ENCODE assay signal across 38 cellular contexts in genomic region chr17:7361906-7362305, GRCh38. TPM values are rescaled to one million over a fixed set of nuclear protein-coding genes. Genes with fewer than 3 reads are reported as not detected.
"Had no signal": no experiment of that assay in that cellular context is flagged by ENCODE, and none has a peak within 500 bp of the region (broad histone marks: within the 10 kb centered on the region; RNA-seq: fewer than 3 reads in every experiment).

No MANE protein-coding gene starts in this region.

- ATAC-seq: activated naive CD8-positive, alpha-beta T cell treated with anti-CD3 and anti-CD28 coated beads, Interleukin-2, amount 50 U/mL, for 24 hours; activated T-cell treated with anti-CD3 and anti-CD28 coated beads, Interleukin-2, amount 50 U/mL, for 4 hours; PC-3; Right ventricle myocardium inferior had no signal

- DNase-seq: activated B cell treated with CpG ODN at 0.5 μM for 24 hours; activated CD4-positive, alpha-beta memory T cell treated with anti-CD3 and anti-CD28 coated beads for 36 hours; activated CD4-positive, alpha-beta T cell treated with anti-CD3 and anti-CD28 coated beads for 4 hours; activated CD4-positive, alpha-beta T cell treated with anti-CD3 and anti-CD28 coated beads, Interleukin-2, amount 50 U/mL, for 1 hour; activated CD4-positive, CD25-positive, alpha-beta regulatory T cell treated with anti-CD3 and anti-CD28 coated beads, Interleukin-2, amount 50 U/mL, for 72 hours; activated CD8-positive, alpha-beta memory T cell treated with anti-CD3 and anti-CD28 coated beads, Interleukin-2, amount 50 U/mL, for 4 hours; activated effector memory CD4-positive, alpha-beta T cell treated with Interleukin-2 at 50 U/mL for 16 hours; activated naive CD4-positive, alpha-beta T cell treated with anti-CD3 and anti-CD28 coated beads, Interleukin-2, amount 10 ng/mL, durations not matched to agents 7 days and 5 days; activated naive CD8-positive, alpha-beta T cell treated with anti-CD3 and anti-CD28 coated beads, Interleukin-2, amount 50 U/mL, for 24 hours; activated T-cell treated with anti-CD3 and anti-CD28 coated beads for 4 hours; activated T-cell treated with anti-CD3 and anti-CD28 coated beads, Interleukin-2, amount 50 U/mL, for 4 hours; anterior cingulate cortex; brain microvascular endothelial cell; MM.1S; MV-4-11; NCI-H1092; NCI-H1436 treated with DMSO at 0.1 percent for 48 hours; NCI-H1694 treated with DMSO at 0.1 percent for 48 hours; NCI-H2029; NCI-H345; NCI-H524 treated with DMSO at 0.1 percent for 48 hours; NCI-H748 treated with DMSO at 0.1 percent for 48 hours; NK-92 treated with Interleukin-12 subunit alpha and Interleukin-12 subunit beta, amount 100 ng/mL, for 24 hours; PC-3; Peyer's patch; RPMI8226; SW 1271; T-helper 1 cell; T-helper 2 cell; T-helper 9 cell had no signal

- H3K36me3 ChIP-seq: brain microvascular endothelial cell, Peyer's patch had no signal

- H3K4me3 Mint-ChIP-seq: activated B cell treated with CpG ODN at 0.5 μM for 24 hours; activated CD4-positive, alpha-beta memory T cell treated with anti-CD3 and anti-CD28 coated beads for 36 hours; activated naive CD4-positive, alpha-beta T cell treated with anti-CD3 and anti-CD28 coated beads, Interleukin-2, amount 10 ng/mL, durations not matched to agents 7 days and 5 days; activated naive CD8-positive, alpha-beta T cell; activated naive CD8-positive, alpha-beta T cell treated with anti-CD3 and anti-CD28 coated beads, Interleukin-2, amount 50 U/mL, for 24 hours; activated T-cell treated with anti-CD3 and anti-CD28 coated beads, Interleukin-2, amount 50 U/mL, for 4 hours; activated T-helper 1 cell treated with anti-CD3 and anti-CD28 coated beads, Interleukin-12 subunit alpha, Interleukin-12 subunit beta, Interleukin-2, Interleukin-4 antibody, amounts not matched to agents 30 ng/mL and 10 ng/mL and 1 ng/mL, durations not matched to agents 14 hours and 24 hours and 36 hours had no signal

- H3K36me3 Mint-ChIP-seq: activated CD4-positive, alpha-beta memory T cell treated with anti-CD3 and anti-CD28 coated beads for 36 hours; activated naive CD4-positive, alpha-beta T cell treated with anti-CD3 and anti-CD28 coated beads, Interleukin-2, amount 10 ng/mL, durations not matched to agents 7 days and 5 days; activated naive CD8-positive, alpha-beta T cell had no signal

- H3K27me3 ChIP-seq: brain microvascular endothelial cell, Peyer's patch had no signal

- H3K4me3 ChIP-seq: Peyer's patch had no signal

- H3K27me3 Mint-ChIP-seq: activated B cell treated with CpG ODN at 0.5 μM for 24 hours; activated CD4-positive, alpha-beta memory T cell treated with anti-CD3 and anti-CD28 coated beads for 36 hours; activated naive CD8-positive, alpha-beta T cell had no signal

- H3K9ac ChIP-seq: KMS-11 had no signal

- H3K9me3 Mint-ChIP-seq: activated B cell treated with CpG ODN at 0.5 μM for 24 hours; activated CD4-positive, alpha-beta memory T cell treated with anti-CD3 and anti-CD28 coated beads for 36 hours; activated naive CD4-positive, alpha-beta T cell treated with anti-CD3 and anti-CD28 coated beads, Interleukin-2, amount 10 ng/mL, durations not matched to agents 7 days and 5 days; activated naive CD8-positive, alpha-beta T cell treated with anti-CD3 and anti-CD28 coated beads, Interleukin-2, amount 50 U/mL, for 24 hours; activated T-cell treated with anti-CD3 and anti-CD28 coated beads, Interleukin-2, amount 50 U/mL, for 4 hours; activated T-helper 1 cell treated with anti-CD3 and anti-CD28 coated beads, Interleukin-12 subunit alpha, Interleukin-12 subunit beta, Interleukin-2, Interleukin-4 antibody, amounts not matched to agents 30 ng/mL and 10 ng/mL and 1 ng/mL, durations not matched to agents 14 hours and 24 hours and 36 hours had no signal

- H3K9me3 ChIP-seq: Peyer's patch had no signal

- H3K27ac Mint-ChIP-seq: activated B cell treated with CpG ODN at 0.5 μM for 24 hours; activated CD4-positive, alpha-beta memory T cell treated with anti-CD3 and anti-CD28 coated beads for 36 hours; activated naive CD4-positive, alpha-beta T cell treated with anti-CD3 and anti-CD28 coated beads, Interleukin-2, amount 10 ng/mL, durations not matched to agents 7 days and 5 days; activated naive CD8-positive, alpha-beta T cell; activated naive CD8-positive, alpha-beta T cell treated with anti-CD3 and anti-CD28 coated beads, Interleukin-2, amount 50 U/mL, for 24 hours; activated T-helper 1 cell treated with anti-CD3 and anti-CD28 coated beads, Interleukin-12 subunit alpha, Interleukin-12 subunit beta, Interleukin-2, Interleukin-4 antibody, amounts not matched to agents 30 ng/mL and 10 ng/mL and 1 ng/mL, durations not matched to agents 14 hours and 24 hours and 36 hours had no signal

- H3K27ac ChIP-seq: brain microvascular endothelial cell, KMS-11, Peyer's patch, VCaP had no signal

- H3K4me1 Mint-ChIP-seq: activated B cell treated with CpG ODN at 0.5 μM for 24 hours; activated naive CD4-positive, alpha-beta T cell treated with anti-CD3 and anti-CD28 coated beads, Interleukin-2, amount 10 ng/mL, durations not matched to agents 7 days and 5 days; activated naive CD8-positive, alpha-beta T cell treated with anti-CD3 and anti-CD28 coated beads, Interleukin-2, amount 50 U/mL, for 24 hours had no signal

- H3K4me1 ChIP-seq: Peyer's patch had no signal

- H3K4me2 ChIP-seq: KMS-11 had no signal

RNA-seq across cellular contexts. Expression of gene TMEM95, which starts 7.0 kb away (rescaled TPM):
- total RNA-seq: activated B cell treated with CpG ODN at 0.5 μM for 24 hours; activated CD4-positive, alpha-beta memory T cell treated with anti-CD3 and anti-CD28 coated beads for 36 hours; activated T-cell treated with anti-CD3 and anti-CD28 coated beads, Interleukin-2, amount 50 U/mL, for 4 hours; activated T-helper 1 cell treated with anti-CD3 and anti-CD28 coated beads, Interleukin-12 subunit alpha, Interleukin-12 subunit beta, Interleukin-2, Interleukin-4 antibody, amounts not matched to agents 30 ng/mL and 10 ng/mL and 1 ng/mL, durations not matched to agents 14 hours and 24 hours and 36 hours; cardiac septum; LHCN-M2; NCI-H460; PC-3; Peyer's patch; Right ventricle myocardium inferior had no signal

RNA-seq across cellular contexts. Expression of gene TNK1, which starts 19.0 kb away (rescaled TPM):
- total RNA-seq: LHCN-M2 had no signal

RNA-seq across cellular contexts. Expression of gene ACAP1, which starts 25.6 kb away (rescaled TPM):
- total RNA-seq: LHCN-M2, PC-3 had no signal
